ENCODE assay signal across 31 cellular contexts in the genomic region with DNA sequence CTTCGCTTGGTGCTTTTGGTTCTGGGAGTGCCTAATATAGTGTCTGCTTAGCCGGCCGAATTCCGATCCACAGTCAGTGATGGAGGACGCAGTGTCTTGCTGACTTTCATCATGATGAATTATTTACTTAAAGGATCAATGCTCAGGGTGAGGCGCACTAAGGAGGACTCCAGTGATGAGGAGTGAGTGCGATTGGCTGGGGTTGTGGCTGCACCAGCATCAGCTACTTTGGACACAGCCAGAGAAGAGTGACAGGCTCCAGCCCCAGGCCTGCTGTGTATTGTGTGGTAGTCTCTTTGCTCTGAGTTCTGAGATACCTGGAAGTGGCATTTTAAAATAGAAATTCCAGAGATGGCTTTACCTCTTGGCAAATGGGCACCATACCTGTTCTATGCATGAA.
"Had no signal": no experiment of that assay in that cellular context is flagged by ENCODE, and none has a peak within 500 bp of the region (broad histone marks: within the 10 kb centered on the region; RNA-seq: fewer than 3 reads in every experiment).

No MANE protein-coding gene starts in this region.

- ATAC-seq: activated T-helper 17 cell treated with anti-CD3 and anti-CD28 coated beads, Interleukin-2, amount 50 U/mL, for 72 hours; foreskin keratinocyte; gastrocnemius medialis had no signal

- DNase-seq: activated CD4-positive, alpha-beta memory T cell treated with anti-CD3 and anti-CD28 coated beads, Interleukin-2, amount 10 ng/mL, durations not matched to agents 7 days and 5 days; activated CD4-positive, alpha-beta T cell treated with anti-CD3 and anti-CD28 coated beads for 1 hour; activated CD4-positive, alpha-beta T cell treated with anti-CD3 and anti-CD28 coated beads for 4 hours; activated CD4-positive, alpha-beta T cell treated with anti-CD3 and anti-CD28 coated beads, Interleukin-2, amount 10 ng/mL, durations not matched to agents 7 days and 5 days; activated CD4-positive, alpha-beta T cell treated with anti-CD3 and anti-CD28 coated beads, Interleukin-2, amount 50 U/mL, for 4 hours; activated CD4-positive, CD25-positive, alpha-beta regulatory T cell; activated effector memory CD4-positive, alpha-beta T cell treated with Interleukin-2 at 50 U/mL for 16 hours; activated gamma-delta T cell treated with Interleukin-2 at 50 U/mL for 16 hours; activated naive CD4-positive, alpha-beta T cell treated with anti-CD3 and anti-CD28 coated beads, Interleukin-2, amount 50 U/mL, for 16 hours; activated naive CD4-positive, alpha-beta T cell treated with Interleukin-2 at 50 U/mL for 16 hours; activated T-cell treated with anti-CD3 and anti-CD28 coated beads for 4 hours; activated T-cell treated with anti-CD3 and anti-CD28 coated beads, Interleukin-2, amount 50 U/mL, for 24 hours; amniotic stem cell; anterior cingulate cortex; brain microvascular endothelial cell; dorsolateral prefrontal cortex; effector memory CD4-positive, alpha-beta T cell; erythroblast; foreskin keratinocyte; gastrocnemius medialis; glutamatergic neuron; heart right ventricle; T-helper 2 cell had no signal

- H3K27ac Mint-ChIP-seq: activated CD4-positive, alpha-beta memory T cell treated with anti-CD3 and anti-CD28 coated beads, Interleukin-2, amount 10 ng/mL, durations not matched to agents 7 days and 5 days; activated CD4-positive, alpha-beta T cell treated with anti-CD3 and anti-CD28 coated beads, Interleukin-2, amount 10 ng/mL, durations not matched to agents 7 days and 5 days; activated naive CD8-positive, alpha-beta T cell; activated T-cell treated with anti-CD3 and anti-CD28 coated beads, Interleukin-2, amount 50 U/mL, for 24 hours; dendritic cell treated with granulocyte-macrophage colony-stimulating factor and Interleukin-4, amounts not matched to agents 40 ng/mL and 50 ng/mL, for 4 days had no signal

- H3K27me3 ChIP-seq: brain microvascular endothelial cell, dorsolateral prefrontal cortex, esophagus muscularis mucosa, foreskin keratinocyte, gastrocnemius medialis, heart right ventricle had no signal

- H3K27me3 Mint-ChIP-seq: activated CD4-positive, alpha-beta T cell treated with anti-CD3 and anti-CD28 coated beads, Interleukin-2, amount 10 ng/mL, durations not matched to agents 7 days and 5 days; activated naive CD8-positive, alpha-beta T cell had no signal

- H3K4me1 ChIP-seq: foreskin keratinocyte, gastrocnemius medialis had no signal

- H3K9me3 ChIP-seq: esophagus muscularis mucosa, gastrocnemius medialis, heart right ventricle had no signal

- H3K4me3 ChIP-seq: coronary artery, dorsolateral prefrontal cortex, esophagus muscularis mucosa, gastrocnemius medialis, heart right ventricle had no signal

- H3K36me3 ChIP-seq: brain microvascular endothelial cell, esophagus muscularis mucosa, gastrocnemius medialis, heart right ventricle had no signal

- H3K9me3 Mint-ChIP-seq: activated CD4-positive, alpha-beta memory T cell treated with anti-CD3 and anti-CD28 coated beads, Interleukin-2, amount 10 ng/mL, durations not matched to agents 7 days and 5 days; activated CD4-positive, alpha-beta T cell treated with anti-CD3 and anti-CD28 coated beads, Interleukin-2, amount 10 ng/mL, durations not matched to agents 7 days and 5 days; activated T-cell treated with anti-CD3 and anti-CD28 coated beads, Interleukin-2, amount 50 U/mL, for 24 hours; activated T-helper 17 cell treated with anti-CD3 and anti-CD28 coated beads, Interleukin-2, amount 50 U/mL, for 72 hours; central memory CD8-positive, alpha-beta T cell; dendritic cell treated with granulocyte-macrophage colony-stimulating factor and Interleukin-4, amounts not matched to agents 40 ng/mL and 50 ng/mL, for 4 days had no signal

- H3K27ac ChIP-seq: brain microvascular endothelial cell, coronary artery, dorsolateral prefrontal cortex, esophagus muscularis mucosa, foreskin keratinocyte, gastrocnemius medialis, heart right ventricle had no signal

- H3K4me1 Mint-ChIP-seq: activated T-helper 17 cell treated with anti-CD3 and anti-CD28 coated beads, Interleukin-2, amount 50 U/mL, for 72 hours had no signal

- H3K36me3 Mint-ChIP-seq: activated naive CD8-positive, alpha-beta T cell had no signal

- H3K4me3 Mint-ChIP-seq: activated CD4-positive, alpha-beta memory T cell treated with anti-CD3 and anti-CD28 coated beads, Interleukin-2, amount 10 ng/mL, durations not matched to agents 7 days and 5 days; activated CD4-positive, alpha-beta T cell treated with anti-CD3 and anti-CD28 coated beads, Interleukin-2, amount 10 ng/mL, durations not matched to agents 7 days and 5 days; activated naive CD8-positive, alpha-beta T cell; activated T-cell treated with anti-CD3 and anti-CD28 coated beads, Interleukin-2, amount 50 U/mL, for 24 hours; activated T-helper 17 cell treated with anti-CD3 and anti-CD28 coated beads, Interleukin-2, amount 50 U/mL, for 72 hours; central memory CD8-positive, alpha-beta T cell; dendritic cell treated with granulocyte-macrophage colony-stimulating factor and Interleukin-4, amounts not matched to agents 40 ng/mL and 50 ng/mL, for 4 days had no signal

- FAIRE-seq: astrocyte, bronchial epithelial cell had no signal
